ENCODE assay signal across 12 cellular contexts in the genomic region with DNA sequence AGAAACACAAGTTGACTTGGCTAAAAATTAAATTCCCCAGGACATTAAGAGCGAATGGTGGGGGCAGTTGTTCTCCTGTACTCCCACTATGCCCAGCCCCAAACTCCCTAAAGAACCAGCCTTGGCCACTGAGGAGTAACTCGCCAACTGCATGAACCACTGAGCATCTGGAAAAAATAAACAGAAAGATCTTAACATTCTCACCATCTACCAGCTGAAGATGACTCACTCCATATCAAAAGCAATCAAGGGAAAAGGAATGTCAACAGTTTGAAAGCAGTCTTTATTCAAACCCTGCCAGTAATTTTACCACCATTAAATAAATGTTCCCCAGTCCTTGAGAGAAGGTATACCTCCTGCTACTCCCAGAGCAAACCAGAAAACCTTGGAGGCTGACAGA. TPM values are rescaled to one million over a fixed set of nuclear protein-coding genes. Genes with fewer than 3 reads are reported as not detected.
DNase-seq lines count a peak whose midpoint lies in the region; ATAC-seq, FAIRE-seq and TF ChIP-seq lines count a peak whose summit lies in the region.
"Had no signal": no experiment of that assay in that cellular context is flagged by ENCODE, and none has a peak within 500 bp of the region (broad histone marks: within the 10 kb centered on the region; RNA-seq: fewer than 3 reads in every experiment).

No MANE protein-coding gene starts in this region.

- DNase-seq in H9 (no peak), RWPE2 (ENCODE audit: low spot score) (no peak), fibroblast of pulmonary artery (ENCODE audit: low read depth) (peak; percentile 14), substantia nigra (lab: John Stamatoyannopoulos, UW) (no peak), D721Med (ENCODE audit: insufficient read length, low spot score) (no peak), pons (ENCODE audit: low spot score) (no peak)
- DNase-seq: activated CD4-positive, alpha-beta memory T cell treated with anti-CD3 and anti-CD28 coated beads for 36 hours; islet precursor cell; upper lobe of left lung had no signal

- H3K9ac ChIP-seq in H9 (ENCODE audit: extremely low read depth, insufficient read length, low read length), result no peak overlapping the region

- no peak overlapping the region for H4K5ac ChIP-seq in H9 (ENCODE audit: insufficient read length, low read depth, low read length)

- no peaks in the 10 kb centered on the region for H3K36me3 ChIP-seq in RWPE2 (ENCODE audit: low read depth)
- H3K36me3 ChIP-seq: upper lobe of left lung had no signal

- no peak overlapping the region for H3K4me2 ChIP-seq in H9 (ENCODE audit: insufficient read depth, insufficient read length, low read length)

- peaks cover 2% of the 10 kb centered on the region; the same call in 1 of the 2 replicates for H3K27me3 ChIP-seq in H9 (ENCODE audit: insufficient read depth, low read length)
- no peaks in the 10 kb centered on the region for H3K27me3 ChIP-seq in RWPE2 (ENCODE audit: insufficient read depth, poor library complexity, severe bottlenecking)
- H3K27me3 ChIP-seq: upper lobe of left lung had no signal

- no CpG with 5 or more reads among the region's 2 CpGs for WGBS in H9 (ENCODE audit: extremely low coverage, insufficient read length, low lambda C conversion rate)

- H2BK120ac ChIP-seq in H9 (ENCODE audit: low read depth, low read length, poor library complexity, severe bottlenecking), result no peak overlapping the region

- peaks cover 10 to 17% (median 14%) of the 10 kb centered on the region in 3 experiments; a peak in 6 of 7 replicates for H3K36me3 Mint-ChIP-seq in H9 (ENCODE audit: insufficient read depth in 1 of 3, low read depth in 3 of 3)
- H3K36me3 Mint-ChIP-seq: activated CD4-positive, alpha-beta memory T cell treated with anti-CD3 and anti-CD28 coated beads for 36 hours had no signal

- H3K14ac ChIP-seq in H9 (ENCODE audit: insufficient read depth, low read length), result no peak overlapping the region

- TF ChIP-seq CTCF in H9 (conservative IDR thresholded peaks at IDR 0.05) (no peak), RWPE2 (IDR thresholded peaks at IDR 0.05; ENCODE audit: poor library complexity, severe bottlenecking) (no peak), fibroblast of pulmonary artery (IDR thresholded peaks at IDR 0.05; ENCODE audit: low read length, missing control alignments) (no peak), D721Med (IDR thresholded peaks at IDR 0.05; ENCODE audit: insufficient read depth, missing control alignments) (no peak)

- no peak overlapping the region for H4K91ac ChIP-seq in H9 (ENCODE audit: insufficient read length, low read depth, low read length)

- H3K27me3 Mint-ChIP-seq in H9 (ENCODE audit: low read depth), result no peaks in the 10 kb centered on the region

- H2BK15ac ChIP-seq in H9 (ENCODE audit: low read depth, low read length), result no peak overlapping the region

- H3K23me2 ChIP-seq in H9 (ENCODE audit: insufficient read length, low read depth, low read length, poor library complexity, severe bottlenecking), result no peaks in the 10 kb centered on the region

- no peak overlapping the region for H2BK20ac ChIP-seq in H9 (ENCODE audit: low read depth, low read length, poor library complexity, severe bottlenecking)

- H3K23ac ChIP-seq in H9 (ENCODE audit: insufficient read length, low read depth, low read length), result no peak overlapping the region

- H2AFZ ChIP-seq in H9 (ENCODE audit: low read length), result no peak overlapping the region

- H3K4me3 ChIP-seq in RWPE2 (ENCODE audit: severe bottlenecking), result no peak overlapping the region
- H3K4me3 ChIP-seq in fibroblast of pulmonary artery (replicated peaks; ENCODE audit: low read depth, low read length), result no peak overlapping the region
- H3K4me3 ChIP-seq: GM12878, upper lobe of left lung had no signal

- ATAC-seq in RWPE2 (ENCODE audit: low read depth), result peak; percentile 61; the same call in 2 of the 3 replicates
- ATAC-seq in GM21529 (IDR thresholded peaks at IDR 0.05; ENCODE audit: unreplicated experiment), result no peak
- ATAC-seq: GM12878 had no signal

- H3K56ac ChIP-seq in H9 (ENCODE audit: insufficient read length, low read depth, low read length), result no peak overlapping the region

- H2AK5ac ChIP-seq in H9 (ENCODE audit: insufficient read length, low read length), result no peak overlapping the region

- peaks cover 7 to 16% of the 10 kb centered on the region in 2 experiments for H3K4me1 Mint-ChIP-seq in H9
- H3K4me1 Mint-ChIP-seq: central memory CD8-positive, alpha-beta T cell had no signal

- no peak overlapping the region for H3T11ph ChIP-seq in H9 (ENCODE audit: low read length)

- no peak overlapping the region for H3K4ac ChIP-seq in H9 (ENCODE audit: low read depth, low read length)

- FAIRE-seq in D721Med (lab: Jason Lieb, UNC), result no peak
- FAIRE-seq: GM12878 had no signal

- H3K27ac Mint-ChIP-seq in H9, result peak overlapping the region in 2 of 3 experiments; percentile 3 to 52; a peak in 2 of 7 replicates
- H3K27ac Mint-ChIP-seq: activated CD4-positive, alpha-beta memory T cell treated with anti-CD3 and anti-CD28 coated beads for 36 hours had no signal

- no peak overlapping the region for H3K18ac ChIP-seq in H9 (ENCODE audit: insufficient read length, low read depth, low read length)

- no peaks in the 10 kb centered on the region for H3K79me1 ChIP-seq in H9 (ENCODE audit: insufficient read depth, low read depth, low read length, poor library complexity, severe bottlenecking)

- peaks cover 2% of the 10 kb centered on the region; the same call in 1 of the 2 replicates for H3K79me2 ChIP-seq in H9 (ENCODE audit: insufficient read depth, low read length)

- H3K9me3 ChIP-seq in H9 (ENCODE audit: control insufficient read depth, low read depth, low read length), result no peaks in the 10 kb centered on the region
- no peaks in the 10 kb centered on the region for H3K9me3 ChIP-seq in RWPE2 (ENCODE audit: severe bottlenecking)
- H3K9me3 ChIP-seq: upper lobe of left lung had no signal

- H3K4me3 Mint-ChIP-seq in H9, result no peak overlapping the region
- H3K4me3 Mint-ChIP-seq: activated CD4-positive, alpha-beta memory T cell treated with anti-CD3 and anti-CD28 coated beads for 36 hours; central memory CD8-positive, alpha-beta T cell had no signal

- no peaks in the 10 kb centered on the region for H4K20me1 ChIP-seq in H9 (ENCODE audit: control insufficient read depth, insufficient read depth, insufficient read length)

- H4K8ac ChIP-seq in H9 (replicated peaks; ENCODE audit: insufficient read length, low read depth, low read length), result no peak overlapping the region

- no peak overlapping the region for H2BK12ac ChIP-seq in H9 (ENCODE audit: insufficient read length, low read depth, low read length)

- no peaks in the 10 kb centered on the region for H3K9me3 Mint-ChIP-seq in H9
- H3K9me3 Mint-ChIP-seq: activated CD4-positive, alpha-beta memory T cell treated with anti-CD3 and anti-CD28 coated beads for 36 hours had no signal

- H3K4me1 ChIP-seq in H9 (ENCODE audit: insufficient read depth, low read length), result no peaks in the 10 kb centered on the region; the same call in 1 of the 2 replicates
- no peaks in the 10 kb centered on the region for H3K4me1 ChIP-seq in RWPE2 (ENCODE audit: insufficient read depth, poor library complexity, severe bottlenecking)

- no peak overlapping the region for H2BK5ac ChIP-seq in H9 (ENCODE audit: insufficient read length, low read length)

- H3K27ac ChIP-seq in H9 (ENCODE audit: insufficient read length, low read depth, low read length) (no peak overlapping the region), RWPE2 (ENCODE audit: poor library complexity, severe bottlenecking) (no peak overlapping the region), substantia nigra (ENCODE audit: low read depth, low read length, poor library complexity, severe bottlenecking) (peak overlapping the region; percentile 70)
- H3K27ac ChIP-seq: upper lobe of left lung had no signal

RNA-seq across cellular contexts. Expression of a gene that starts 45.4 kb away (rescaled TPM):
- total RNA-seq in H9 (2021), result 15.7 and 17.6 TPM in 2 replicates
- total RNA-seq: activated CD4-positive, alpha-beta memory T cell treated with anti-CD3 and anti-CD28 coated beads for 36 hours; GM12878 had no signal
